12 cellular contexts compared by ENCODE assay signal in the genomic region with DNA sequence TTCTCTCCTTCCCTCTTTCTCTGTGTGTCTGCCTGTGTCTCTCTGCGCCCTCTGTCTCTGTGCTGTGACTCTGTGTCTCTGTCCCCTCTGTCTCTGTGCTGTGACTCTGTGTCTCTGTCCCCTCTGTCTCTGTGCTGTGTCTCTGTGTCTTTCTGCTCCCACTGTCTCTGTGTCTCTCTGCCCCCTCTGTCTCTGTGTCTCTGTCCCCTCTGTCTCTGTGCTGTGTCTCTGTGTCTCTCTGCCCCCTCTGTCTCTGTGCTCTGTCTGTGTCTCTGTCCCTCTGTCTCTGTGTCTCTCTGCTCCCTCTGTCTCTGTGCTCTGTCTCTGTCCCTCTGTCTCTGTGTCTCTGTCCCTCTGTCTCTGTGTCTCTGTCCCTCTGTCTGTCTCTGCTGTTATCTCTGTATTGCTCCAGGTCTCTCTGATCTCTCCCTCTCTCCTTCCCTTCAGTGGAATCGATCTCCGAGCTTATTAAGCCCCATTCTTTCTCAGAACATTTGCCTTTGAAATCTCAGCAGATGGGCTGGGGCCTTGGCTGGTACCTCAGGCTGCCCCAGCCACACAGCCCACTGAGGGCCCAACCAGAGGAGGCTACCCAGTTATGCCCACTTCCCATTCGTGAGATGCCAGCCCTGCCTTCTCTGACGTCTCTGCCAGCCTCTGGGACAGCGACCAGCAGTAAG. TPM values are rescaled to one million over a fixed set of nuclear protein-coding genes. Genes with fewer than 3 reads are reported as not detected.
DNase-seq lines count a peak whose midpoint lies in the region; ATAC-seq, FAIRE-seq and TF ChIP-seq lines count a peak whose summit lies in the region.
"Had no signal": no experiment of that assay in that cellular context is flagged by ENCODE, and none has a peak within 500 bp of the region (broad histone marks: within the 10 kb centered on the region; RNA-seq: fewer than 3 reads in every experiment).

No MANE protein-coding gene starts in this region.

- H3K4me3 ChIP-seq in A549 (no peak overlapping the region), HEK293 (ENCODE audit: low read depth, low read length) (no peak overlapping the region), neural progenitor cell (no peak overlapping the region)
- H3K4me3 ChIP-seq: GM12878 had no signal

- FAIRE-seq in A549 (lab: Jason Lieb, UNC) = no peak
- FAIRE-seq: GM12878, GM18507 had no signal

- POLR2A ChIA-PET in A549 (lab: Yijun Ruan, JAX) = no interaction called here
- POLR2A ChIA-PET in HEK293 (lab: Yijun Ruan, JAX) = no interaction called here

- CTCF ChIA-PET in A549 (lab: Yijun Ruan, JAX) = interaction anchor here (1.0 to 2.1 kb wide), 4 partner anchors 17 to 38 kb away, joined by 3 to 13 read pairs (median 4); no protein-coding TSS in a partner anchor
- CTCF ChIA-PET in HEK293 (lab: Yijun Ruan, JAX) = interaction anchor here (0.6 to 3.3 kb wide), 3 partner anchors 26 to 473 kb away, joined by 3 to 19 read pairs (median 5); no protein-coding TSS in a partner anchor

- no peak for TF ChIP-seq EP300 in A549 (IDR thresholded peaks at IDR 0.05)

- H3K36me3 ChIP-seq in HEK293 (ENCODE audit: control insufficient read depth in 2 of 2, insufficient read depth in 1 of 2, low read length in 2 of 2) (no peaks in the 10 kb centered on the region), neural progenitor cell (no peaks in the 10 kb centered on the region)

- H3K4me1 Mint-ChIP-seq in activated T-helper 17 cell treated with anti-CD3 and anti-CD28 coated beads, Interleukin-2, amount 50 U/mL, for 72 hours = peaks cover 10% of the 10 kb centered on the region
- H3K4me1 Mint-ChIP-seq in neural progenitor cell = peaks cover 32% of the 10 kb centered on the region

- no peak overlapping the region for H2AFZ ChIP-seq in neural progenitor cell (replicated peaks)

- TF ChIP-seq CTCF in A549 (IDR thresholded peaks at IDR 0.05) (no peak), HEK293 (tag by site-specific recombination; IDR thresholded peaks at IDR 0.05) (no peak), neural progenitor cell (IDR thresholded peaks at IDR 0.05) (no peak)

- H3K27ac Mint-ChIP-seq in activated T-helper 17 cell treated with anti-CD3 and anti-CD28 coated beads, Interleukin-2, amount 50 U/mL, for 72 hours = peak overlapping the region; percentile 3
- peak overlapping the region; percentile 4 for H3K27ac Mint-ChIP-seq in neural progenitor cell
- H3K27ac Mint-ChIP-seq: CD8-positive, alpha-beta T cell had no signal

- peak; percentile 39 to 54; a peak in 5 of 6 replicates for ATAC-seq in A549
- no peak for ATAC-seq in activated T-helper 17 cell treated with anti-CD3 and anti-CD28 coated beads, Interleukin-2, amount 50 U/mL, for 72 hours (replicated peaks)
- ATAC-seq: CD8-positive, alpha-beta T cell; GM12878 had no signal

- no peak overlapping the region for H3K4me3 Mint-ChIP-seq in activated T-helper 17 cell treated with anti-CD3 and anti-CD28 coated beads, Interleukin-2, amount 50 U/mL, for 72 hours
- no peak overlapping the region for H3K4me3 Mint-ChIP-seq in neural progenitor cell
- H3K4me3 Mint-ChIP-seq: CD14-positive monocyte; CD8-positive, alpha-beta T cell had no signal

- no peak for TF ChIP-seq POLR2A in A549 (IDR thresholded peaks at IDR 0.05; ENCODE audit: low read length)

- H4K20me1 ChIP-seq in neural progenitor cell (ENCODE audit: low read depth) = no peaks in the 10 kb centered on the region

- H3K27ac ChIP-seq in A549 (no peak overlapping the region), HEK293 (ENCODE audit: extremely low read depth, low read depth, low read length) (no peak overlapping the region), neural progenitor cell (no peak overlapping the region)

- no peaks in the 10 kb centered on the region for H3K4me1 ChIP-seq in A549
- H3K4me1 ChIP-seq in HEK293 (ENCODE audit: control insufficient read depth, insufficient read depth, low read length) = no peaks in the 10 kb centered on the region
- H3K4me1 ChIP-seq in neural progenitor cell = peaks cover 6% of the 10 kb centered on the region
- H3K4me1 ChIP-seq: Caco-2 had no signal

- no peaks in the 10 kb centered on the region for H3K9me3 ChIP-seq in A549
- H3K9me3 ChIP-seq in HEK293 (ENCODE audit: control insufficient read depth, insufficient read depth, low read depth, low read length) = no peaks in the 10 kb centered on the region
- no peaks in the 10 kb centered on the region for H3K9me3 ChIP-seq in neural progenitor cell (ENCODE audit: low read depth)
- H3K9me3 ChIP-seq: Caco-2 had no signal

- peaks cover 17% of the 10 kb centered on the region for H3F3A ChIP-seq in neural progenitor cell (ENCODE audit: low read depth)

- WGBS in A549 (ENCODE audit: missing lambda C conversion rate) = 84% methylated on average over 3 of the region's 6 CpGs

- no peaks in the 10 kb centered on the region for H3K36me3 Mint-ChIP-seq in activated T-helper 17 cell treated with anti-CD3 and anti-CD28 coated beads, Interleukin-2, amount 50 U/mL, for 72 hours (ENCODE audit: low read depth)
- H3K36me3 Mint-ChIP-seq in neural progenitor cell = no peaks in the 10 kb centered on the region
- H3K36me3 Mint-ChIP-seq: CD14-positive monocyte; CD8-positive, alpha-beta T cell had no signal

- H3K79me2 ChIP-seq in neural progenitor cell (ENCODE audit: low read depth) = no peaks in the 10 kb centered on the region

- H3K4me2 ChIP-seq in A549 (no peak overlapping the region), neural progenitor cell (no peak overlapping the region)

- H3K9me3 Mint-ChIP-seq in activated T-helper 17 cell treated with anti-CD3 and anti-CD28 coated beads, Interleukin-2, amount 50 U/mL, for 72 hours = no peaks in the 10 kb centered on the region
- no peaks in the 10 kb centered on the region for H3K9me3 Mint-ChIP-seq in neural progenitor cell
- H3K9me3 Mint-ChIP-seq: CD8-positive, alpha-beta T cell had no signal

- H3K9ac ChIP-seq in neural progenitor cell = no peak overlapping the region

- TF ChIP-seq RAD21 in A549 (conservative IDR thresholded peaks at IDR 0.05 in 1 of 2, IDR thresholded peaks at IDR 0.05 in 1 of 2) = no peak

- H3K27me3 Mint-ChIP-seq in activated T-helper 17 cell treated with anti-CD3 and anti-CD28 coated beads, Interleukin-2, amount 50 U/mL, for 72 hours = peaks cover 17% of the 10 kb centered on the region
- peaks cover 16% of the 10 kb centered on the region for H3K27me3 Mint-ChIP-seq in neural progenitor cell (ENCODE audit: insufficient read depth, low read depth)

- no peaks in the 10 kb centered on the region for H3K27me3 ChIP-seq in neural progenitor cell

- DNase-seq in A549 (ENCODE audit: low read depth in 1 of 2, low spot score in 1 of 2) = no peak
- DNase-seq in neural progenitor cell (ENCODE audit: low spot score) = no peak
- DNase-seq in NCI-H82 (lab: John Stamatoyannopoulos, UW) = no peak
- DNase-seq in COLO668 (lab: John Stamatoyannopoulos, UW; ENCODE audit: unreplicated experiment) = no peak
- DNase-seq in NCI-H2029 (lab: John Stamatoyannopoulos, UW) = no peak
- DNase-seq: Caco-2; CD8-positive, alpha-beta T cell had no signal

TF ChIP-seq in A549, 52 proteins besides CTCF, POLR2A, EP300 and RAD21:
- no peak for TF ChIP-seq RFX5 (IDR thresholded peaks at IDR 0.05)
- TF ChIP-seq NFE2L2 (conservative IDR thresholded peaks at IDR 0.05; ENCODE audit: low read length) = no peak
- TF ChIP-seq HOXA7 (CRISPR knock-in tag; IDR thresholded peaks at IDR 0.05) = no peak
- no peak for TF ChIP-seq CEBPB (IDR thresholded peaks at IDR 0.05)
- TF ChIP-seq FOSL2 (IDR thresholded peaks at IDR 0.05) = no peak
- TF ChIP-seq FOSL2 (CRISPR knock-in tag; IDR thresholded peaks at IDR 0.05) = no peak
- TF ChIP-seq, protein P1, sequence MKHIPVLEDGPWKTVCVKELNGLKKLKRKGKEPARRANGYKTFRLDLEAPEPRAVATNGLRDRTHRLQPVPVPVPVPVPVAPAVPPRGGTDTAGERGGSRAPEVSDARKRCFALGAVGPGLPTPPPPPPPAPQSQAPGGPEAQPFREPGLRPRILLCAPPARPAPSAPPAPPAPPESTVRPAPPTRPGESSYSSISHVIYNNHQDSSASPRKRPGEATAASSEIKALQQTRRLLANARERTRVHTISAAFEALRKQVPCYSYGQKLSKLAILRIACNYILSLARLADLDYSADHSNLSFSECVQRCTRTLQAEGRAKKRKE (CRISPR knock-in tag; IDR thresholded peaks at IDR 0.05; ENCODE audit: low read depth) = no peak

TF ChIP-seq in HEK293, 187 proteins besides CTCF, POLR2A, EP300 and RAD21 (continues in another document):
- TF ChIP-seq BCL11A (tag by site-specific recombination; IDR thresholded peaks at IDR 0.05; ENCODE audit: low read depth) (no peak), ZNF121 (tag by site-specific recombination; IDR thresholded peaks at IDR 0.05) (no peak), ZNF175 (tag by site-specific recombination; IDR thresholded peaks at IDR 0.05) (no peak), ZNF266 (tag by site-specific recombination; IDR thresholded peaks at IDR 0.05; ENCODE audit: low read depth) (peak; percentile 7; the same call in 1 of the 2 replicates), ZNF670 (tag by site-specific recombination; IDR thresholded peaks at IDR 0.05; ENCODE audit: low read depth) (no peak), ZNF112 (tag by site-specific recombination; IDR thresholded peaks at IDR 0.05) (no peak), SP2 (tag by site-specific recombination; IDR thresholded peaks at IDR 0.05) (0 out of 2 replicates have a peak, but pooled peaks have one; percentile 11), SP7 (tag by site-specific recombination; IDR thresholded peaks at IDR 0.05) (no peak), ZNF48 (tag by site-specific recombination; IDR thresholded peaks at IDR 0.05) (0 out of 2 replicates have a peak, but pooled peaks have one; percentile 60), ZNF202 (tag by site-specific recombination; IDR thresholded peaks at IDR 0.05; ENCODE audit: borderline replicate concordance) (peak; percentile 93; the same call in 1 of the 2 replicates)

RNA-seq across cellular contexts. Expression of a gene that starts 33.4 kb away (rescaled TPM):
- polyA plus RNA-seq in A549 (2011; rRNA removed) (4.8 and 4.9 TPM in 2 replicates), A549 (2017; fragmentation: RNase III; extraction: RNeasy Plus Mini Kit Qiagen cat#74134 plus additional on column Dnase treatment) (3.5 to 5.0 TPM (median 4.8 TPM) in 3 replicates)
- polyA plus RNA-seq in A549 (2012; cell fraction: cytosol; rRNA removed) = 4.9 and 6.2 TPM in 2 replicates
- polyA plus RNA-seq in A549 (2012; cell fraction: nucleus; rRNA removed) = 8.9 and 11.6 TPM in 2 replicates
- 2.9 and 3.1 TPM in 2 replicates for polyA minus RNA-seq in A549 (2011; rRNA and poly(A)+ RNA removed)
- not detected for total RNA-seq in activated T-helper 17 cell treated with anti-CD3 and anti-CD28 coated beads, Interleukin-2, amount 50 U/mL, for 72 hours
- total RNA-seq in neural progenitor cell (ENCODE audit: low replicate concordance) = 1.8 and 7.2 TPM in 2 replicates
- total RNA-seq: Caco-2; CD8-positive, alpha-beta T cell had no signal
- polyA plus RNA-seq: CD14-positive monocyte had no signal

RNA-seq across cellular contexts. Expression of a gene that starts 36.6 kb away (rescaled TPM):
- 1.0 TPM in 2 replicates for polyA plus RNA-seq in A549 (2011; rRNA removed)
- polyA plus RNA-seq in A549 (2012; cell fraction: cytosol; rRNA removed) = 2.7 and 3.3 TPM in 2 replicates
- 14.3 and 18.2 TPM in 2 replicates for polyA plus RNA-seq in A549 (2012; cell fraction: nucleus; rRNA removed)
- 1.5 TPM in 3 replicates for polyA plus RNA-seq in A549 (2017; fragmentation: RNase III; extraction: RNeasy Plus Mini Kit Qiagen cat#74134 plus additional on column Dnase treatment)
- 0.41 and 0.73 TPM in 2 replicates for polyA minus RNA-seq in A549 (2011; rRNA and poly(A)+ RNA removed)
- under 1 TPM; 0.11 to 0.45 TPM for total RNA-seq in activated T-helper 17 cell treated with anti-CD3 and anti-CD28 coated beads, Interleukin-2, amount 50 U/mL, for 72 hours
- 0.03 TPM in 1 of 2 replicates, not detected in the other for total RNA-seq in neural progenitor cell (ENCODE audit: low replicate concordance)
- polyA plus RNA-seq: CD14-positive monocyte, GM12878 had no signal
